In genomic region chr11:20038364-20038893, GRCh38 we compare ENCODE assay signal across 25 cellular contexts.
DNase-seq lines count a peak whose midpoint lies in the region; ATAC-seq, FAIRE-seq and TF ChIP-seq lines count a peak whose summit lies in the region.
"Had no signal": no experiment of that assay in that cellular context is flagged by ENCODE, and none has a peak within 500 bp of the region (broad histone marks: within the 10 kb centered on the region; RNA-seq: fewer than 3 reads in every experiment).

No MANE protein-coding gene starts in this region.

- H3K36me3 Mint-ChIP-seq in astrocyte (ENCODE audit: low read depth, unreplicated experiment) (peaks cover 19% of the 10 kb centered on the region), nephron (ENCODE audit: low read depth) (peaks cover 37% of the 10 kb centered on the region), type B pancreatic cell (peaks cover 42% of the 10 kb centered on the region)
- H3K36me3 Mint-ChIP-seq: CD14-positive monocyte had no signal

- no peaks in the 10 kb centered on the region for H3K9me3 Mint-ChIP-seq in astrocyte (ENCODE audit: unreplicated experiment)
- no peaks in the 10 kb centered on the region for H3K9me3 Mint-ChIP-seq in nephron
- H3K9me3 Mint-ChIP-seq in type B pancreatic cell: no peaks in the 10 kb centered on the region
- H3K9me3 Mint-ChIP-seq: CD8-positive, alpha-beta memory T cell had no signal

- no peaks in the 10 kb centered on the region for H3K79me2 ChIP-seq in astrocyte (ENCODE audit: insufficient read depth, low read length)

- no peak overlapping the region for H3K27ac ChIP-seq in astrocyte (ENCODE audit: low read depth, low read length)
- H3K27ac ChIP-seq: HL-60, SJSA1 had no signal

- H3K9ac ChIP-seq in astrocyte (ENCODE audit: low read length): no peak overlapping the region

- peaks cover 14% of the 10 kb centered on the region for H4K20me1 ChIP-seq in astrocyte (ENCODE audit: insufficient read depth, low read length)

- ATAC-seq in GM21825 (IDR thresholded peaks at IDR 0.05; ENCODE audit: unreplicated experiment) (no peak), HG02938 (IDR thresholded peaks at IDR 0.05; ENCODE audit: unreplicated experiment) (no peak)
- ATAC-seq: PC-3 had no signal

- no peak overlapping the region for H2AFZ ChIP-seq in astrocyte (ENCODE audit: low read depth, low read length)

- no peak for FAIRE-seq in astrocyte (lab: Jason Lieb, UNC)
- FAIRE-seq: GM19239, H54 had no signal

- H3K36me3 ChIP-seq in astrocyte (ENCODE audit: insufficient read depth, low read length): no peaks in the 10 kb centered on the region
- H3K36me3 ChIP-seq: BE2C, SJSA1 had no signal

- no peak for DNase-seq in astrocyte (ENCODE audit: low read depth)
- DNase-seq in kidney glomerular epithelial cell (lab: John Stamatoyannopoulos, UW): peak; percentile 44
- DNase-seq in type B pancreatic cell (ENCODE audit: extremely low spot score, unreplicated experiment): no peak
- no peak for DNase-seq in ACHN
- DNase-seq in GDM1 (lab: John Stamatoyannopoulos, UW): no peak
- DNase-seq: BE2C; Calu3; CD8-positive, alpha-beta memory T cell; DMS79 treated with DMSO at 0.1 percent for 48 hours; Kasumi-1; MV-4-11; NCI-H1105; NCI-H1436 treated with DMSO at 0.1 percent for 48 hours; NCI-H187 treated with DMSO at 0.1 percent for 48 hours; NCI-H446; NCI-H524 treated with DMSO at 0.1 percent for 48 hours; PC-3 had no signal

- H3K4me3 ChIP-seq in astrocyte (ENCODE audit: insufficient read depth, low read depth, low read length): no peak overlapping the region
- H3K4me3 ChIP-seq: SJSA1 had no signal

- H3K27ac Mint-ChIP-seq in astrocyte (ENCODE audit: unreplicated experiment) (peak overlapping the region; percentile 41), nephron (peak overlapping the region; percentile 82 to 88 (median 87)), type B pancreatic cell (peak overlapping the region; percentile 63)
- H3K27ac Mint-ChIP-seq: CD8-positive, alpha-beta memory T cell had no signal

- peaks cover 3% of the 10 kb centered on the region for H3K27me3 ChIP-seq in astrocyte (ENCODE audit: insufficient read depth, low read length)
- H3K27me3 ChIP-seq: BE2C, SJSA1 had no signal

- in situ Hi-C loops in ACHN (cut with HindIII; ENCODE audit: low pct_ligation_motif_present, low pct_unique_long_range_greater_than_20kb, low sequenced_read_pairs): no loop called here

- TF ChIP-seq CTCF in astrocyte (IDR thresholded peaks at IDR 0.05; ENCODE audit: insufficient read depth, low read depth, low read length): no peak
- no peak for TF ChIP-seq CTCF in nephron (IDR thresholded peaks at IDR 0.05; ENCODE audit: unreplicated experiment in 3 of 3)
- no peak for TF ChIP-seq CTCF in type B pancreatic cell (conservative IDR thresholded peaks at IDR 0.05)

- H3K4me3 Mint-ChIP-seq in astrocyte (ENCODE audit: unreplicated experiment) (no peak overlapping the region), nephron (no peak overlapping the region), type B pancreatic cell (no peak overlapping the region)
- H3K4me3 Mint-ChIP-seq: CD14-positive monocyte; CD8-positive, alpha-beta memory T cell had no signal

- H3K9me3 ChIP-seq in astrocyte (ENCODE audit: insufficient read depth, low read depth, low read length): no peaks in the 10 kb centered on the region
- H3K9me3 ChIP-seq: BE2C, SJSA1 had no signal

- H3K4me1 Mint-ChIP-seq in astrocyte (ENCODE audit: low read depth, unreplicated experiment) (peaks cover 43% of the 10 kb centered on the region), nephron (peaks cover 73% of the 10 kb centered on the region), type B pancreatic cell (ENCODE audit: unreplicated experiment) (peaks cover 79% of the 10 kb centered on the region)
- H3K4me1 Mint-ChIP-seq: CD8-positive, alpha-beta memory T cell had no signal

- peaks cover 22% of the 10 kb centered on the region for H3K4me1 ChIP-seq in astrocyte (ENCODE audit: insufficient read depth, low read length)
- H3K4me1 ChIP-seq: BE2C had no signal

- H3K27me3 Mint-ChIP-seq in astrocyte (ENCODE audit: low read depth, unreplicated experiment) (no peaks in the 10 kb centered on the region), nephron (ENCODE audit: low read depth) (peaks cover 7% of the 10 kb centered on the region), type B pancreatic cell (no peaks in the 10 kb centered on the region)

- no peak overlapping the region for H3K4me2 ChIP-seq in astrocyte (ENCODE audit: low read length)
